1 cellular context compared by ENCODE assay signal in genomic region chr9:127976943-127977871, GRCh38.
TF ChIP-seq lines count a peak whose summit lies in the region.

No MANE protein-coding gene starts in this region.

TF ChIP-seq in SK-N-SH, 30 proteins besides CTCF, POLR2A, EP300 and RAD21 (continued from another document):
- TF ChIP-seq REST (IDR thresholded peaks at IDR 0.05; ENCODE audit: low read depth, low read length) (no peak), GABPA (IDR thresholded peaks at IDR 0.05; ENCODE audit: low read depth) (no peak), MAX (IDR thresholded peaks at IDR 0.05; ENCODE audit: low read depth) (no peak), POLR2AphosphoS5 (IDR thresholded peaks at IDR 0.05; ENCODE audit: low read depth, low read length) (no peak), SMC3 (IDR thresholded peaks at IDR 0.05; ENCODE audit: low read depth, low read length) (no peak), TAF1 (IDR thresholded peaks at IDR 0.05; ENCODE audit: borderline replicate concordance, low read depth, low read length) (no peak), GATA2 (CRISPR knock-in tag; IDR thresholded peaks at IDR 0.05) (no peak), YY1 (IDR thresholded peaks at IDR 0.05; ENCODE audit: low read depth) (no peak), USF2 (IDR thresholded peaks at IDR 0.05; ENCODE audit: borderline replicate concordance, low read depth, low read length) (no peak), NFIC (IDR thresholded peaks at IDR 0.05; ENCODE audit: borderline replicate concordance) (no peak), JUND (IDR thresholded peaks at IDR 0.05) (no peak), MEF2A (IDR thresholded peaks at IDR 0.05; ENCODE audit: borderline replicate concordance, low read depth) (no peak)
